14 cellular contexts compared by ENCODE assay signal in genomic region chr14:34912182-34912581, GRCh38. TPM values are rescaled to one million over a fixed set of nuclear protein-coding genes. Genes with fewer than 3 reads are reported as not detected.
DNase-seq lines count a peak whose midpoint lies in the region; ATAC-seq and TF ChIP-seq lines count a peak whose summit lies in the region.
"Had no signal": no experiment of that assay in that cellular context is flagged by ENCODE, and none has a peak within 500 bp of the region (broad histone marks: within the 10 kb centered on the region; RNA-seq: fewer than 3 reads in every experiment).

No MANE protein-coding gene starts in this region.

- H3K23ac ChIP-seq in H9 (ENCODE audit: insufficient read length, low read depth, low read length): no peak overlapping the region

- no peak overlapping the region for H2BK15ac ChIP-seq in H9 (ENCODE audit: low read depth, low read length)

- no peaks in the 10 kb centered on the region for H4K20me1 ChIP-seq in BLaER1 treated with 17β-estradiol and CSF1 and Interleukin-3, amounts not matched to agents 10 nM and 100 nM
- H4K20me1 ChIP-seq in H9 (ENCODE audit: control insufficient read depth, insufficient read depth, insufficient read length): no peaks in the 10 kb centered on the region

- no peaks in the 10 kb centered on the region for H3K27me3 Mint-ChIP-seq in H9 (ENCODE audit: low read depth)
- H3K27me3 Mint-ChIP-seq: activated naive CD8-positive, alpha-beta T cell; natural killer cell treated with Interleukin-12 subunit alpha and Interleukin-12 subunit beta and Interleukin-15 and Interleukin-18, amount 100 ng/mL, for 72 hours had no signal

- no peak overlapping the region for H3K4me3 ChIP-seq in BLaER1 treated with 17β-estradiol and CSF1 and Interleukin-3, amounts not matched to agents 10 nM and 100 nM
- H3K4me3 ChIP-seq: GM23248 had no signal

- H3K23me2 ChIP-seq in H9 (ENCODE audit: insufficient read length, low read depth, low read length, poor library complexity, severe bottlenecking): no peaks in the 10 kb centered on the region

- no peak overlapping the region for H4K8ac ChIP-seq in H9 (replicated peaks; ENCODE audit: insufficient read length, low read depth, low read length)

- H3K4me1 ChIP-seq in BLaER1 treated with 17β-estradiol and CSF1 and Interleukin-3, amounts not matched to agents 10 nM and 100 nM: peaks cover 12 to 17% (median 14%) of the 10 kb centered on the region in 10 experiments
- no peaks in the 10 kb centered on the region for H3K4me1 ChIP-seq in H9 (ENCODE audit: insufficient read depth, low read length)

- no peak overlapping the region for H2BK120ac ChIP-seq in H9 (ENCODE audit: low read depth, low read length, poor library complexity, severe bottlenecking)

- H3K9ac ChIP-seq in BLaER1 treated with 17β-estradiol and CSF1 and Interleukin-3, amounts not matched to agents 10 nM and 100 nM: no peak overlapping the region
- H3K9ac ChIP-seq in H9 (ENCODE audit: extremely low read depth, insufficient read length, low read length): no peak overlapping the region
- H3K9ac ChIP-seq: GM23248 had no signal

- H3K4me1 Mint-ChIP-seq in H9: peaks cover 2 to 3% of the 10 kb centered on the region in 2 experiments; a peak in 3 of 4 replicates

- H3K79me2 ChIP-seq in H9 (ENCODE audit: insufficient read depth, low read length): no peaks in the 10 kb centered on the region

- H3K4me2 ChIP-seq in BLaER1 treated with 17β-estradiol and CSF1 and Interleukin-3, amounts not matched to agents 10 nM and 100 nM: peak overlapping the region in 9 of 11 experiments; percentile 32 to 68 (median 58); a peak in 11 of 22 replicates
- H3K4me2 ChIP-seq in H9 (ENCODE audit: insufficient read depth, insufficient read length, low read length): no peak overlapping the region

- H2AFZ ChIP-seq in H9 (ENCODE audit: low read length): no peak overlapping the region
- H2AFZ ChIP-seq: GM23248 had no signal

- no peaks in the 10 kb centered on the region for H3K9me3 ChIP-seq in BLaER1 treated with 17β-estradiol and CSF1 and Interleukin-3, amounts not matched to agents 10 nM and 100 nM (replicated peaks in 1 of 11)
- H3K9me3 ChIP-seq in H9 (ENCODE audit: control insufficient read depth, low read depth, low read length): no peaks in the 10 kb centered on the region

- no peaks in the 10 kb centered on the region for H3K36me3 ChIP-seq in BLaER1 treated with 17β-estradiol and CSF1 and Interleukin-3, amounts not matched to agents 10 nM and 100 nM

- H3K9me3 Mint-ChIP-seq in H9: no peaks in the 10 kb centered on the region
- H3K9me3 Mint-ChIP-seq: natural killer cell treated with Interleukin-12 subunit alpha and Interleukin-12 subunit beta and Interleukin-15 and Interleukin-18, amount 100 ng/mL, for 72 hours had no signal

- H2BK20ac ChIP-seq in H9 (ENCODE audit: low read depth, low read length, poor library complexity, severe bottlenecking): no peak overlapping the region

- no peaks in the 10 kb centered on the region for H3K36me3 Mint-ChIP-seq in H9 (ENCODE audit: insufficient read depth in 1 of 3, low read depth in 3 of 3)
- H3K36me3 Mint-ChIP-seq: activated naive CD8-positive, alpha-beta T cell; natural killer cell treated with Interleukin-12 subunit alpha and Interleukin-12 subunit beta and Interleukin-15 and Interleukin-18, amount 100 ng/mL, for 72 hours had no signal

- peak; percentile 46; the same call in 2 of the 3 replicates for TF ChIP-seq CTCF in H9 (conservative IDR thresholded peaks at IDR 0.05)

- H3T11ph ChIP-seq in H9 (ENCODE audit: low read length): no peak overlapping the region

- no peak overlapping the region for H3K4ac ChIP-seq in H9 (ENCODE audit: low read depth, low read length)

- H3K79me1 ChIP-seq in H9 (ENCODE audit: insufficient read depth, low read depth, low read length, poor library complexity, severe bottlenecking): no peaks in the 10 kb centered on the region

- ATAC-seq in GM18520 (IDR thresholded peaks at IDR 0.05; ENCODE audit: unreplicated experiment): no peak
- ATAC-seq: natural killer cell treated with Interleukin-12 subunit alpha and Interleukin-12 subunit beta and Interleukin-15 and Interleukin-18, amount 100 ng/mL, for 72 hours had no signal

- no peak overlapping the region for H3K14ac ChIP-seq in H9 (ENCODE audit: insufficient read depth, low read length)

- no peak overlapping the region for H3K18ac ChIP-seq in H9 (ENCODE audit: insufficient read length, low read depth, low read length)

- no peaks in the 10 kb centered on the region for H3K27me3 ChIP-seq in BLaER1 treated with 17β-estradiol and CSF1 and Interleukin-3, amounts not matched to agents 10 nM and 100 nM
- no peaks in the 10 kb centered on the region for H3K27me3 ChIP-seq in H9 (ENCODE audit: insufficient read depth, low read length)

- no peak overlapping the region for H2AK5ac ChIP-seq in H9 (ENCODE audit: insufficient read length, low read length)

- DNase-seq in H9 (peak; percentile 30), SK-N-DZ (ENCODE audit: low spot score) (peak; percentile 17), germinal center (ENCODE audit: low spot score) (peak; percentile 11), inferior parietal cortex (ENCODE audit: extremely low spot score) (no peak), anterior cingulate cortex (lab: John Stamatoyannopoulos, UW) (no peak), GDM1 (lab: John Stamatoyannopoulos, UW) (no peak)
- DNase-seq: NCI-H1105 treated with DMSO at 0.1 percent for 48 hours, NCI-H446, Right ventricle myocardium superior had no signal

- H4K91ac ChIP-seq in H9 (ENCODE audit: insufficient read length, low read depth, low read length): no peak overlapping the region

- no peak overlapping the region for H3K4me3 Mint-ChIP-seq in H9
- H3K4me3 Mint-ChIP-seq: activated naive CD8-positive, alpha-beta T cell; natural killer cell treated with Interleukin-12 subunit alpha and Interleukin-12 subunit beta and Interleukin-15 and Interleukin-18, amount 100 ng/mL, for 72 hours had no signal

- H2BK12ac ChIP-seq in H9 (ENCODE audit: insufficient read length, low read depth, low read length): no peak overlapping the region

- no peak overlapping the region for H4K5ac ChIP-seq in H9 (ENCODE audit: insufficient read length, low read depth, low read length)

- H3K27ac ChIP-seq in BLaER1 treated with 17β-estradiol and CSF1 and Interleukin-3, amounts not matched to agents 10 nM and 100 nM: no peak overlapping the region
- no peak overlapping the region for H3K27ac ChIP-seq in H9 (ENCODE audit: insufficient read length, low read depth, low read length)
- H3K27ac ChIP-seq: GM23248 had no signal

- H3K56ac ChIP-seq in H9 (ENCODE audit: insufficient read length, low read depth, low read length): no peak overlapping the region

- no peak overlapping the region for H3K27ac Mint-ChIP-seq in H9
- H3K27ac Mint-ChIP-seq: activated naive CD8-positive, alpha-beta T cell had no signal

- no peak overlapping the region for H2BK5ac ChIP-seq in H9 (ENCODE audit: insufficient read length, low read length)

- no CpG with 5 or more reads among the region's 3 CpGs for WGBS in H9 (ENCODE audit: extremely low coverage, insufficient read length, low lambda C conversion rate)

RNA-seq across cellular contexts. Expression of gene BAZ1A, which starts 37.0 kb away (rescaled TPM):
- total RNA-seq in H9 (2021): 17.8 and 19.2 TPM in 2 replicates
- polyA plus RNA-seq in SK-N-DZ (2014; cell fraction: cytosol; rRNA removed): 40.2 and 45.0 TPM in 2 replicates
- polyA plus RNA-seq in SK-N-DZ (2014; cell fraction: nucleus; rRNA removed): 40.2 and 44.7 TPM in 2 replicates

Comparison
In these comparisons a context has a peak if more than half of its experiments do, and no peak if none do; other contexts are left out.
1. DNase-seq: peak in H9 (single experiment), SK-N-DZ (single experiment) and germinal center (single experiment); none in inferior parietal cortex (single experiment), anterior cingulate cortex (0 of 58) and GDM1 (single experiment).